8 cellular contexts compared by ENCODE assay signal in genomic region chr2:9555338-9556120, GRCh38. TPM values are rescaled to one million over a fixed set of nuclear protein-coding genes. Genes with fewer than 3 reads are reported as not detected.
DNase-seq lines count a peak whose midpoint lies in the region; ATAC-seq and TF ChIP-seq lines count a peak whose summit lies in the region.

TSS of gene ADAM17 (minus strand) at chr2:9555830. CDS start at chr2:9555605, 225 bp downstream.

- intact Hi-C loops in activated B cell treated with CpG ODN at 0.5 μM for 24 hours (cut with micrococcal nuclease) = loop anchor here (1.0 to 5.0 kb wide), 10 partner anchors 16 to 892 kb away; partner anchors contain the start of genes CPSF3, GRHL1, IAH1 and ITGB1BP1

- H3K4me3 Mint-ChIP-seq in activated B cell treated with CpG ODN at 0.5 μM for 24 hours = peak within 1 kb of the TSS; percentile 96

- POLR2A ChIA-PET in activated B cell treated with CpG ODN at 0.5 μM for 24 hours (lab: Charles Lee) = interaction anchor here (0.7 to 3.4 kb wide), 23 partner anchors 10 to 1134 kb away, joined by 3 to 74 read pairs (median 4); partner anchors contain the start of genes CPSF3, IAH1, ITGB1BP1 and TAF1B

- H3K27ac ChIP-seq in caudate nucleus (ENCODE audit: low read depth, low read length) = peak within 1 kb of the TSS; percentile 97

- DNase-seq in AG08396 (ENCODE audit: low spot score) = peak; percentile 94
- peak; percentile 98 for DNase-seq in NCI-H2227 (lab: John Stamatoyannopoulos, UW; ENCODE audit: unreplicated experiment)
- peak; percentile 92 for DNase-seq in activated B cell treated with CpG ODN at 0.5 μM for 24 hours
- peak in 60 of 61 donors; percentile 28 to 97 (median 86) for DNase-seq in caudate nucleus (lab: John Stamatoyannopoulos, UW)
- DNase-seq in iris pigment epithelial cell (ENCODE audit: low read depth) = peak; percentile 97
- peak; percentile 82 for DNase-seq in stimulated activated CD4-positive, alpha-beta T cell treated with anti-CD3 and anti-CD28 coated beads, Interleukin-12 subunit alpha, Interleukin-12 subunit beta, amount 100 ng/mL, for 4 hours

- CTCF ChIA-PET in activated B cell treated with CpG ODN at 0.5 μM for 24 hours (lab: Charles Lee) = interaction anchor here (0.9 to 2.7 kb wide), 7 partner anchors 9 to 82 kb away, joined by 3 to 17 read pairs (median 3); no protein-coding TSS in a partner anchor

- H3K36me3 Mint-ChIP-seq in activated B cell treated with CpG ODN at 0.5 μM for 24 hours (ENCODE audit: low read depth) = peaks cover 18% of the 10 kb centered on the region

- no peaks in the 10 kb centered on the region for H3K9me3 Mint-ChIP-seq in activated B cell treated with CpG ODN at 0.5 μM for 24 hours

- no peak for TF ChIP-seq CTCF in activated B cell treated with CpG ODN at 0.5 μM for 24 hours (IDR thresholded peaks at IDR 0.05)

- ATAC-seq in GM18907 (IDR thresholded peaks at IDR 0.05; ENCODE audit: unreplicated experiment) = peak; percentile 92
- peak; percentile 86 for ATAC-seq in HG03159 (IDR thresholded peaks at IDR 0.05; ENCODE audit: unreplicated experiment)
- ATAC-seq in activated B cell treated with CpG ODN at 0.5 μM for 24 hours (ENCODE audit: low read depth) = peak; percentile 90

- peaks cover 54% of the 10 kb centered on the region for H3K4me1 Mint-ChIP-seq in activated B cell treated with CpG ODN at 0.5 μM for 24 hours

- peak within 1 kb of the TSS; percentile 98 for H3K27ac Mint-ChIP-seq in activated B cell treated with CpG ODN at 0.5 μM for 24 hours

- H3K27me3 Mint-ChIP-seq in activated B cell treated with CpG ODN at 0.5 μM for 24 hours = no peaks in the 10 kb centered on the region

RNA-seq across cellular contexts. Expression of gene ADAM17, which starts in this region (rescaled TPM):
- 34.3 and 39.5 TPM in 2 replicates for total RNA-seq in activated B cell treated with CpG ODN at 0.5 μM for 24 hours

Comparison
In these comparisons a context has a peak if more than half of its experiments do, and no peak if none do; other contexts are left out.
1. Peak in every context shown above with its lines: DNase-seq, ATAC-seq and H3K27ac ChIP-seq.